Comparison of ENCODE assay signal across 21 cellular contexts in the genomic region with DNA sequence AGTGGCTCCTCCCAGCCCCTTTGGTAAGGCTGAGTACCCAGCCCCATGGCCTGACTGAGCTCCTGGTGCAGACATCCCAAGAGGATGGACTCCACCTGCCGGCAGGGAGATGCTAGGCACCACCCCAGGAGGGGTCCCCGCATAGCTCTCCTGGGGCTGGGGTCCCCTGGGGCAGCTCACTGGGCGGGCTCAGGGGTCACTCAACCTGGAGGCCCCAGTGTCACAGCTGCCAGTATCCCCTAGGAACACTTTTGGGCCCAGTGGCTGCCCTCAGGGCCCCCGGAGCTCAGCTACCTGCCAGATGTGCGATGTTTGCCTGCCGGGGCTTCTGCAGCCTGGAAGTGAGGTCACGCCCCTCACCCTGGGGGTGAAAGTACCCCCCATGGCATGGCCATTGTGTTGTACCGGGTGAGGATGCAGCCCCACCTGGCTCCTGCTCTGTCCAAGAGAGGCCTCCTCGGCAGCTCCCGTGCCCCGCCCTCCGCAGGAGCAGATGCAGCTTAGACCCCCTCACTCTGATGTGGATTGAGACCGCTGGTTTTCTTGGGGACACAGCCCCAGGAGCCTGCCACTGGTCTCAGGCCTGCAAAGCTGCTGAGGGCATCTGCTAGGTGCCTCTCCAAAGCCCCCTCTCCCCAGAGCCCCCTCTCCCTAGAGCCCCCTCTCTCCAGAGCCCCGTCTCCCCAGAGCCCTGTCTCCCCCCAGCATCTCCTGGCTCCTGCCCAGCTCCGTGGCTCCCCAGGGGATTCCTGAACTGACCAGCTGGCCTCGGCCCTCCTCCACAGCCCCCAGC. TPM values are rescaled to one million over a fixed set of nuclear protein-coding genes. Genes with fewer than 3 reads are reported as not detected.
DNase-seq lines count a peak whose midpoint lies in the region; ATAC-seq and TF ChIP-seq lines count a peak whose summit lies in the region.
"Had no signal": no experiment of that assay in that cellular context is flagged by ENCODE, and none has a peak within 500 bp of the region (broad histone marks: within the 10 kb centered on the region; RNA-seq: fewer than 3 reads in every experiment).

No MANE protein-coding gene starts in this region.

- no peaks in the 10 kb centered on the region for H4K20me1 ChIP-seq in H9 (ENCODE audit: control insufficient read depth, insufficient read depth, insufficient read length)

- no peak overlapping the region for H3K4me2 ChIP-seq in H9 (ENCODE audit: insufficient read depth, insufficient read length, low read length)

- H3K56ac ChIP-seq in H9 (ENCODE audit: insufficient read length, low read depth, low read length) = no peak overlapping the region

- H3K23ac ChIP-seq in H9 (ENCODE audit: insufficient read length, low read depth, low read length) = no peak overlapping the region

- no peak overlapping the region for H2AK5ac ChIP-seq in H9 (ENCODE audit: insufficient read length, low read length)

- no peaks in the 10 kb centered on the region for H3K79me2 ChIP-seq in H9 (ENCODE audit: insufficient read depth, low read length)

- H3K27ac Mint-ChIP-seq in H9 = 0 out of 7 replicates have a peak overlapping the region, but pooled peaks of 1 of the 3 experiments have one; percentile 44
- H3K27ac Mint-ChIP-seq in activated T-helper 17 cell treated with anti-CD3 and anti-CD28 coated beads, Interleukin-2, amount 50 U/mL, for 72 hours = no peak overlapping the region
- H3K27ac Mint-ChIP-seq: activated CD8-positive, alpha-beta T cell treated with anti-CD3 and anti-CD28 coated beads, Interleukin-2, amount 10 ng/mL, durations not matched to agents 7 days and 5 days; activated naive CD8-positive, alpha-beta T cell treated with anti-CD3 and anti-CD28 coated beads for 36 hours; activated T-cell treated with anti-CD3 and anti-CD28 coated beads, Interleukin-2, amount 50 U/mL, for 72 hours had no signal

- H3T11ph ChIP-seq in H9 (ENCODE audit: low read length) = no peak overlapping the region

- H3K27ac ChIP-seq in H9 (ENCODE audit: insufficient read length, low read depth, low read length) = no peak overlapping the region
- no peak overlapping the region for H3K27ac ChIP-seq in brain microvascular endothelial cell
- H3K27ac ChIP-seq: GM23248 had no signal

- no peak overlapping the region for H3K18ac ChIP-seq in H9 (ENCODE audit: insufficient read length, low read depth, low read length)

- no peak for DNase-seq in BE2C
- DNase-seq in H9 = no peak
- DNase-seq in brain microvascular endothelial cell = no peak
- no peak for DNase-seq in kidney epithelial cell (ENCODE audit: low read depth)
- DNase-seq in SIG-M5 treated with dmso at 0.1 percent for 504 hours (lab: John Stamatoyannopoulos, UW; ENCODE audit: unreplicated experiment) = no peak
- no peak for DNase-seq in activated CD4-positive, alpha-beta T cell treated with anti-CD3 and anti-CD28 coated beads, Interleukin-2, amount 50 U/mL, for 1 hour
- no peak for DNase-seq in GM19238 (ENCODE audit: insufficient read length, low spot score)
- DNase-seq: activated CD8-positive, alpha-beta T cell treated with anti-CD3 and anti-CD28 coated beads, Interleukin-2, amount 10 ng/mL, durations not matched to agents 7 days and 5 days; activated naive CD8-positive, alpha-beta T cell treated with anti-CD3 and anti-CD28 coated beads for 36 hours; activated T-cell treated with anti-CD3 and anti-CD28 coated beads, Interleukin-2, amount 50 U/mL, for 72 hours; caudate nucleus; effector memory CD4-positive, alpha-beta T cell; GM23248; hypothalamus; NCI-H1694; NCI-H446 treated with DMSO at 0.1 percent for 48 hours; stimulated activated CD4-positive, alpha-beta T cell treated with anti-CD3 and anti-CD28 coated beads, Interleukin-4, amount 100 ng/mL, for 24 hours had no signal

- H2BK20ac ChIP-seq in H9 (ENCODE audit: low read depth, low read length, poor library complexity, severe bottlenecking) = no peak overlapping the region

- H2BK120ac ChIP-seq in H9 (ENCODE audit: low read depth, low read length, poor library complexity, severe bottlenecking) = no peak overlapping the region

- ATAC-seq in activated T-helper 17 cell treated with anti-CD3 and anti-CD28 coated beads, Interleukin-2, amount 50 U/mL, for 72 hours (replicated peaks) = no peak
- ATAC-seq: activated CD8-positive, alpha-beta T cell treated with anti-CD3 and anti-CD28 coated beads, Interleukin-2, amount 10 ng/mL, durations not matched to agents 7 days and 5 days; activated T-cell treated with anti-CD3 and anti-CD28 coated beads, Interleukin-2, amount 50 U/mL, for 72 hours; left lobe of liver had no signal

- no peak overlapping the region for H2BK5ac ChIP-seq in H9 (ENCODE audit: insufficient read length, low read length)

- H4K5ac ChIP-seq in H9 (ENCODE audit: insufficient read length, low read depth, low read length) = no peak overlapping the region

- H3K4me1 ChIP-seq in BE2C = no peaks in the 10 kb centered on the region
- no peaks in the 10 kb centered on the region for H3K4me1 ChIP-seq in H9 (ENCODE audit: insufficient read depth, low read length)

- WGBS in H9 (ENCODE audit: extremely low coverage, insufficient read length, low lambda C conversion rate) = no CpG with 5 or more reads among the region's 16 CpGs

- H3K9me3 ChIP-seq in BE2C = no peaks in the 10 kb centered on the region
- H3K9me3 ChIP-seq in H9 (ENCODE audit: control insufficient read depth, low read depth, low read length) = no peaks in the 10 kb centered on the region

- no peaks in the 10 kb centered on the region for H3K9me3 Mint-ChIP-seq in H9
- no peaks in the 10 kb centered on the region for H3K9me3 Mint-ChIP-seq in activated T-helper 17 cell treated with anti-CD3 and anti-CD28 coated beads, Interleukin-2, amount 50 U/mL, for 72 hours
- H3K9me3 Mint-ChIP-seq: activated naive CD8-positive, alpha-beta T cell treated with anti-CD3 and anti-CD28 coated beads for 36 hours; activated T-cell treated with anti-CD3 and anti-CD28 coated beads, Interleukin-2, amount 50 U/mL, for 72 hours had no signal

- no peaks in the 10 kb centered on the region for H3K79me1 ChIP-seq in H9 (ENCODE audit: insufficient read depth, low read depth, low read length, poor library complexity, severe bottlenecking)

- no peak overlapping the region for H2AFZ ChIP-seq in H9 (ENCODE audit: low read length)
- H2AFZ ChIP-seq: GM23248 had no signal

- H3K23me2 ChIP-seq in H9 (ENCODE audit: insufficient read length, low read depth, low read length, poor library complexity, severe bottlenecking) = no peaks in the 10 kb centered on the region

- in situ Hi-C loops in brain microvascular endothelial cell (cut with HindIII; ENCODE audit: low pct_ligation_motif_present, low sequenced_read_pairs) = no loop called here

- H3K9ac ChIP-seq in H9 (ENCODE audit: extremely low read depth, insufficient read length, low read length) = no peak overlapping the region
- H3K9ac ChIP-seq: GM23248 had no signal

- no peak overlapping the region for H3K4ac ChIP-seq in H9 (ENCODE audit: low read depth, low read length)

- peaks cover 2 to 13% of the 10 kb centered on the region in 2 experiments; a peak in 3 of 4 replicates for H3K4me1 Mint-ChIP-seq in H9
- no peaks in the 10 kb centered on the region for H3K4me1 Mint-ChIP-seq in activated T-helper 17 cell treated with anti-CD3 and anti-CD28 coated beads, Interleukin-2, amount 50 U/mL, for 72 hours
- H3K4me1 Mint-ChIP-seq: activated naive CD8-positive, alpha-beta T cell treated with anti-CD3 and anti-CD28 coated beads for 36 hours had no signal

- no peak overlapping the region for H2BK12ac ChIP-seq in H9 (ENCODE audit: insufficient read length, low read depth, low read length)

- H3K14ac ChIP-seq in H9 (ENCODE audit: insufficient read depth, low read length) = no peak overlapping the region; the same call in 1 of the 2 replicates

- TF ChIP-seq CTCF in BE2C (IDR thresholded peaks at IDR 0.05; ENCODE audit: low read depth, low read length) (0 out of 2 replicates have a peak, but pooled peaks have one; percentile 14), H9 (conservative IDR thresholded peaks at IDR 0.05) (peak; percentile 63), brain microvascular endothelial cell (IDR thresholded peaks at IDR 0.05; ENCODE audit: low read depth, low read length, missing control alignments) (peak; percentile 48), kidney epithelial cell (IDR thresholded peaks at IDR 0.05; ENCODE audit: insufficient read depth, low read length, poor library complexity, severe bottlenecking) (peak; percentile 15)

- no peak overlapping the region for H3K4me3 ChIP-seq in BE2C (ENCODE audit: low read depth, low read length)
- no peak overlapping the region for H3K4me3 ChIP-seq in brain microvascular endothelial cell (ENCODE audit: low read depth, low read length)
- H3K4me3 ChIP-seq in kidney epithelial cell (ENCODE audit: low read depth, low read length) = no peak overlapping the region
- H3K4me3 ChIP-seq: GM23248 had no signal

- H3K4me3 Mint-ChIP-seq in H9 = no peak overlapping the region
- no peak overlapping the region for H3K4me3 Mint-ChIP-seq in activated T-helper 17 cell treated with anti-CD3 and anti-CD28 coated beads, Interleukin-2, amount 50 U/mL, for 72 hours
- H3K4me3 Mint-ChIP-seq: activated CD8-positive, alpha-beta T cell treated with anti-CD3 and anti-CD28 coated beads, Interleukin-2, amount 10 ng/mL, durations not matched to agents 7 days and 5 days; activated naive CD8-positive, alpha-beta T cell treated with anti-CD3 and anti-CD28 coated beads for 36 hours; activated T-cell treated with anti-CD3 and anti-CD28 coated beads, Interleukin-2, amount 50 U/mL, for 72 hours had no signal

- H3K36me3 ChIP-seq in BE2C (no peaks in the 10 kb centered on the region), brain microvascular endothelial cell (replicated peaks) (no peaks in the 10 kb centered on the region), kidney epithelial cell (ENCODE audit: control insufficient read depth, insufficient read depth, low read length) (peaks cover 1% of the 10 kb centered on the region)

- H3K36me3 Mint-ChIP-seq in H9 (ENCODE audit: insufficient read depth in 1 of 3, low read depth in 3 of 3) = no peaks in the 10 kb centered on the region; a peak in 1 of 7 replicates
- H3K36me3 Mint-ChIP-seq in activated T-helper 17 cell treated with anti-CD3 and anti-CD28 coated beads, Interleukin-2, amount 50 U/mL, for 72 hours (ENCODE audit: low read depth) = no peaks in the 10 kb centered on the region
- H3K36me3 Mint-ChIP-seq: activated naive CD8-positive, alpha-beta T cell treated with anti-CD3 and anti-CD28 coated beads for 36 hours had no signal

- H4K91ac ChIP-seq in H9 (ENCODE audit: insufficient read length, low read depth, low read length) = no peak overlapping the region

- H2BK15ac ChIP-seq in H9 (ENCODE audit: low read depth, low read length) = no peak overlapping the region

- H4K8ac ChIP-seq in H9 (replicated peaks; ENCODE audit: insufficient read length, low read depth, low read length) = no peak overlapping the region

- no peaks in the 10 kb centered on the region; the same call in 1 of the 2 replicates for H3K27me3 Mint-ChIP-seq in H9 (ENCODE audit: low read depth)
- no peaks in the 10 kb centered on the region for H3K27me3 Mint-ChIP-seq in activated T-helper 17 cell treated with anti-CD3 and anti-CD28 coated beads, Interleukin-2, amount 50 U/mL, for 72 hours
- H3K27me3 Mint-ChIP-seq: activated naive CD8-positive, alpha-beta T cell treated with anti-CD3 and anti-CD28 coated beads for 36 hours had no signal

- H3K27me3 ChIP-seq in BE2C (no peaks in the 10 kb centered on the region), H9 (ENCODE audit: insufficient read depth, low read length) (no peaks in the 10 kb centered on the region), brain microvascular endothelial cell (replicated peaks) (no peaks in the 10 kb centered on the region), kidney epithelial cell (ENCODE audit: control insufficient read depth, insufficient read depth, low read length) (no peaks in the 10 kb centered on the region)

RNA-seq across cellular contexts. Expression of gene HGFAC, which starts 6.7 kb away (rescaled TPM):
- polyA plus RNA-seq in BE2C (2012; ENCODE audit: insufficient read depth, insufficient read length, low read depth) = not detected
- 0.33 and 0.37 TPM in 2 replicates for total RNA-seq in H9 (2021)
- not detected in 2 replicates for total RNA-seq in kidney epithelial cell
- not detected for total RNA-seq in activated T-helper 17 cell treated with anti-CD3 and anti-CD28 coated beads, Interleukin-2, amount 50 U/mL, for 72 hours
- total RNA-seq: activated CD8-positive, alpha-beta T cell treated with anti-CD3 and anti-CD28 coated beads, Interleukin-2, amount 10 ng/mL, durations not matched to agents 7 days and 5 days; activated naive CD8-positive, alpha-beta T cell treated with anti-CD3 and anti-CD28 coated beads for 36 hours; GM23248; omental fat pad; T-helper 1 cell treated with Interleukin-12 subunit alpha and Interleukin-12 subunit beta and Interleukin-4 antibody, amounts not matched to agents 30 ng/mL and 1 ng/mL, for 36 hours had no signal
- polyA plus RNA-seq: GM23248 had no signal

RNA-seq across cellular contexts. Expression of gene DOK7, which starts 28.0 kb away (rescaled TPM):
- 0.83 TPM for polyA plus RNA-seq in BE2C (2012; ENCODE audit: insufficient read depth, insufficient read length, low read depth)
- total RNA-seq in H9 (2021) (0.26 TPM in 1 of 2 replicates, not detected in the other), kidney epithelial cell (4.5 and 6.9 TPM in 2 replicates)
- not detected for total RNA-seq in activated T-helper 17 cell treated with anti-CD3 and anti-CD28 coated beads, Interleukin-2, amount 50 U/mL, for 72 hours
- total RNA-seq: activated CD8-positive, alpha-beta T cell treated with anti-CD3 and anti-CD28 coated beads, Interleukin-2, amount 10 ng/mL, durations not matched to agents 7 days and 5 days; activated naive CD8-positive, alpha-beta T cell treated with anti-CD3 and anti-CD28 coated beads for 36 hours; activated T-cell treated with anti-CD3 and anti-CD28 coated beads, Interleukin-2, amount 50 U/mL, for 72 hours; GM23248; omental fat pad; T-helper 1 cell treated with Interleukin-12 subunit alpha and Interleukin-12 subunit beta and Interleukin-4 antibody, amounts not matched to agents 30 ng/mL and 1 ng/mL, for 36 hours had no signal
- polyA plus RNA-seq: GM23248 had no signal
